In genomic region chr1:221712776-221713431, GRCh38 we compare ENCODE assay signal across 1 cellular context.
TF ChIP-seq lines count a peak whose summit lies in the region.

No MANE protein-coding gene starts in this region.

TF ChIP-seq in K562, 482 proteins besides CTCF, POLR2A, EP300 and RAD21 (continued from another document):
- 0 out of 2 replicates have a peak, but pooled peaks have one; percentile 50 for TF ChIP-seq PATZ1 (CRISPR knock-in tag; IDR thresholded peaks at IDR 0.05; ENCODE audit: borderline replicate concordance)
- TF ChIP-seq, protein P1, sequence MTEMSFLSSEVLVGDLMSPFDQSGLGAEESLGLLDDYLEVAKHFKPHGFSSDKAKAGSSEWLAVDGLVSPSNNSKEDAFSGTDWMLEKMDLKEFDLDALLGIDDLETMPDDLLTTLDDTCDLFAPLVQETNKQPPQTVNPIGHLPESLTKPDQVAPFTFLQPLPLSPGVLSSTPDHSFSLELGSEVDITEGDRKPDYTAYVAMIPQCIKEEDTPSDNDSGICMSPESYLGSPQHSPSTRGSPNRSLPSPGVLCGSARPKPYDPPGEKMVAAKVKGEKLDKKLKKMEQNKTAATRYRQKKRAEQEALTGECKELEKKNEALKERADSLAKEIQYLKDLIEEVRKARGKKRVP (CRISPR knock-in tag; IDR thresholded peaks at IDR 0.05) = peak; percentile 77
- TF ChIP-seq, protein P2, sequence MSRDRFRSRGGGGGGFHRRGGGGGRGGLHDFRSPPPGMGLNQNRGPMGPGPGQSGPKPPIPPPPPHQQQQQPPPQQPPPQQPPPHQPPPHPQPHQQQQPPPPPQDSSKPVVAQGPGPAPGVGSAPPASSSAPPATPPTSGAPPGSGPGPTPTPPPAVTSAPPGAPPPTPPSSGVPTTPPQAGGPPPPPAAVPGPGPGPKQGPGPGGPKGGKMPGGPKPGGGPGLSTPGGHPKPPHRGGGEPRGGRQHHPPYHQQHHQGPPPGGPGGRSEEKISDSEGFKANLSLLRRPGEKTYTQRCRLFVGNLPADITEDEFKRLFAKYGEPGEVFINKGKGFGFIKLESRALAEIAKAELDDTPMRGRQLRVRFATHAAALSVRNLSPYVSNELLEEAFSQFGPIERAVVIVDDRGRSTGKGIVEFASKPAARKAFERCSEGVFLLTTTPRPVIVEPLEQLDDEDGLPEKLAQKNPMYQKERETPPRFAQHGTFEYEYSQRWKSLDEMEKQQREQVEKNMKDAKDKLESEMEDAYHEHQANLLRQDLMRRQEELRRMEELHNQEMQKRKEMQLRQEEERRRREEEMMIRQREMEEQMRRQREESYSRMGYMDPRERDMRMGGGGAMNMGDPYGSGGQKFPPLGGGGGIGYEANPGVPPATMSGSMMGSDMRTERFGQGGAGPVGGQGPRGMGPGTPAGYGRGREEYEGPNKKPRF (IDR thresholded peaks at IDR 0.05; ENCODE audit: low read depth, low read length) = no peak
- peak; percentile 59; the same call in 1 of the 2 replicates for TF ChIP-seq ZNF76 (CRISPR knock-in tag; IDR thresholded peaks at IDR 0.05; ENCODE audit: borderline replicate concordance)
- no peak for TF ChIP-seq SMC3 (conservative IDR thresholded peaks at IDR 0.05; ENCODE audit: insufficient read depth, low read depth, low read length)
- TF ChIP-seq ZNF644 (tag; IDR thresholded peaks at IDR 0.05; ENCODE audit: low read depth) = 0 out of 2 replicates have a peak, but pooled peaks have one; percentile 25
- no peak for TF ChIP-seq ZNF766 (CRISPR knock-in tag; conservative IDR thresholded peaks at IDR 0.05)
- no peak for TF ChIP-seq NCOR1 (IDR thresholded peaks at IDR 0.05)
- TF ChIP-seq ZFPM2 (CRISPR knock-in tag; IDR thresholded peaks at IDR 0.05) = no peak
- no peak for TF ChIP-seq TAF7 (tag; IDR thresholded peaks at IDR 0.05)
- TF ChIP-seq E2F3 (CRISPR knock-in tag; IDR thresholded peaks at IDR 0.05) = 0 out of 2 replicates have a peak, but pooled peaks have one; percentile 11
- TF ChIP-seq, protein P3, sequence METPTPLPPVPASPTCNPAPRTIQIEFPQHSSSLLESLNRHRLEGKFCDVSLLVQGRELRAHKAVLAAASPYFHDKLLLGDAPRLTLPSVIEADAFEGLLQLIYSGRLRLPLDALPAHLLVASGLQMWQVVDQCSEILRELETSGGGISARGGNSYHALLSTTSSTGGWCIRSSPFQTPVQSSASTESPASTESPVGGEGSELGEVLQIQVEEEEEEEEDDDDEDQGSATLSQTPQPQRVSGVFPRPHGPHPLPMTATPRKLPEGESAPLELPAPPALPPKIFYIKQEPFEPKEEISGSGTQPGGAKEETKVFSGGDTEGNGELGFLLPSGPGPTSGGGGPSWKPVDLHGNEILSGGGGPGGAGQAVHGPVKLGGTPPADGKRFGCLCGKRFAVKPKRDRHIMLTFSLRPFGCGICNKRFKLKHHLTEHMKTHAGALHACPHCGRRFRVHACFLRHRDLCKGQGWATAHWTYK (CRISPR knock-in tag; IDR thresholded peaks at IDR 0.05) = peak; percentile 91
- peak; percentile 69; the same call in 1 of the 2 replicates for TF ChIP-seq GTF2A2 (tag; IDR thresholded peaks at IDR 0.05)
- TF ChIP-seq MXI1 (IDR thresholded peaks at IDR 0.05; ENCODE audit: low read depth, low read length) = no peak
- peak in 1 of 2 experiments; percentile 62; a peak in 2 of 4 replicates for TF ChIP-seq MAZ (CRISPR knock-in tag; conservative IDR thresholded peaks at IDR 0.05 in 1 of 2, IDR thresholded peaks at IDR 0.05 in 1 of 2)
- TF ChIP-seq ZEB2 (IDR thresholded peaks at IDR 0.05) = no peak
- 0 out of 2 replicates have a peak, but pooled peaks have one; percentile 12 for TF ChIP-seq ZBTB40 (IDR thresholded peaks at IDR 0.05)
- TF ChIP-seq ZBTB40 (CRISPR knock-in tag; IDR thresholded peaks at IDR 0.05) = no peak
- TF ChIP-seq NFE2 (IDR thresholded peaks at IDR 0.05; ENCODE audit: low read depth) = no peak
- no peak for TF ChIP-seq ZNF449 (CRISPR knock-in tag; IDR thresholded peaks at IDR 0.05)
- peak; percentile 81; the same call in 1 of the 2 replicates for TF ChIP-seq NR4A1 (CRISPR knock-in tag; IDR thresholded peaks at IDR 0.05)
- TF ChIP-seq NR4A1 (tag; IDR thresholded peaks at IDR 0.05) = no peak
- TF ChIP-seq, protein P4, sequence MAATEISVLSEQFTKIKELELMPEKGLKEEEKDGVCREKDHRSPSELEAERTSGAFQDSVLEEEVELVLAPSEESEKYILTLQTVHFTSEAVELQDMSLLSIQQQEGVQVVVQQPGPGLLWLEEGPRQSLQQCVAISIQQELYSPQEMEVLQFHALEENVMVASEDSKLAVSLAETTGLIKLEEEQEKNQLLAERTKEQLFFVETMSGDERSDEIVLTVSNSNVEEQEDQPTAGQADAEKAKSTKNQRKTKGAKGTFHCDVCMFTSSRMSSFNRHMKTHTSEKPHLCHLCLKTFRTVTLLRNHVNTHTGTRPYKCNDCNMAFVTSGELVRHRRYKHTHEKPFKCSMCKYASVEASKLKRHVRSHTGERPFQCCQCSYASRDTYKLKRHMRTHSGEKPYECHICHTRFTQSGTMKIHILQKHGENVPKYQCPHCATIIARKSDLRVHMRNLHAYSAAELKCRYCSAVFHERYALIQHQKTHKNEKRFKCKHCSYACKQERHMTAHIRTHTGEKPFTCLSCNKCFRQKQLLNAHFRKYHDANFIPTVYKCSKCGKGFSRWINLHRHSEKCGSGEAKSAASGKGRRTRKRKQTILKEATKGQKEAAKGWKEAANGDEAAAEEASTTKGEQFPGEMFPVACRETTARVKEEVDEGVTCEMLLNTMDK (IDR thresholded peaks at IDR 0.05; ENCODE audit: borderline replicate concordance, insufficient read depth, low read depth, low read length, poor library complexity, severe bottlenecking) = no peak
- TF ChIP-seq STAG1 (CRISPR knock-in tag; IDR thresholded peaks at IDR 0.05; ENCODE audit: borderline replicate concordance) = no peak
- TF ChIP-seq PML (IDR thresholded peaks at IDR 0.05; ENCODE audit: low read length) = 0 out of 2 replicates have a peak, but pooled peaks have one; percentile 9
- TF ChIP-seq ZBTB1 (CRISPR knock-in tag; IDR thresholded peaks at IDR 0.05; ENCODE audit: borderline replicate concordance, low read depth) = no peak
- no peak for TF ChIP-seq HMG20B (CRISPR knock-in tag; IDR thresholded peaks at IDR 0.05)
- TF ChIP-seq SRF (CRISPR knock-in tag; IDR thresholded peaks at IDR 0.05) = no peak
- TF ChIP-seq RBBP5 (IDR thresholded peaks at IDR 0.05; ENCODE audit: borderline replicate concordance, insufficient read depth, low read length, poor library complexity, severe bottlenecking) = no peak
- no peak for TF ChIP-seq RUNX1 (IDR thresholded peaks at IDR 0.05; ENCODE audit: low read depth)
- 0 out of 2 replicates have a peak, but pooled peaks have one; percentile 16 for TF ChIP-seq ZNF717 (CRISPR knock-in tag; IDR thresholded peaks at IDR 0.05)
- no peak for TF ChIP-seq ZKSCAN3 (CRISPR knock-in tag; IDR thresholded peaks at IDR 0.05)
- peak; percentile 48; the same call in 1 of the 2 replicates for TF ChIP-seq ZNF79 (CRISPR knock-in tag; IDR thresholded peaks at IDR 0.05; ENCODE audit: low read depth)
- TF ChIP-seq ZFP1 (CRISPR knock-in tag; IDR thresholded peaks at IDR 0.05) = no peak
- no peak for TF ChIP-seq KHSRP (IDR thresholded peaks at IDR 0.05)
- TF ChIP-seq ZNF699 (CRISPR knock-in tag; IDR thresholded peaks at IDR 0.05; ENCODE audit: insufficient replicate concordance) = peak; percentile 9
- TF ChIP-seq, protein P5, sequence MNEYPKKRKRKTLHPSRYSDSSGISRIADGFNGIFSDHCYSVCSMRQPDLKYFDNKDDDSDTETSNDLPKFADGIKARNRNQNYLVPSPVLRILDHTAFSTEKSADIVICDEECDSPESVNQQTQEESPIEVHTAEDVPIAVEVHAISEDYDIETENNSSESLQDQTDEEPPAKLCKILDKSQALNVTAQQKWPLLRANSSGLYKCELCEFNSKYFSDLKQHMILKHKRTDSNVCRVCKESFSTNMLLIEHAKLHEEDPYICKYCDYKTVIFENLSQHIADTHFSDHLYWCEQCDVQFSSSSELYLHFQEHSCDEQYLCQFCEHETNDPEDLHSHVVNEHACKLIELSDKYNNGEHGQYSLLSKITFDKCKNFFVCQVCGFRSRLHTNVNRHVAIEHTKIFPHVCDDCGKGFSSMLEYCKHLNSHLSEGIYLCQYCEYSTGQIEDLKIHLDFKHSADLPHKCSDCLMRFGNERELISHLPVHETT (CRISPR knock-in tag; conservative IDR thresholded peaks at IDR 0.05 in 1 of 2, IDR thresholded peaks at IDR 0.05 in 1 of 2) = peak in 1 of 2 experiments; percentile 10; a peak in 1 of 4 replicates
- 0 out of 2 replicates have a peak, but pooled peaks have one; percentile 72 for TF ChIP-seq ERF (CRISPR knock-in tag; IDR thresholded peaks at IDR 0.05)
- TF ChIP-seq U2AF1 (optimal IDR thresholded peaks at IDR 0.05; ENCODE audit: low read depth, low read length) = no peak
- no peak for TF ChIP-seq RBM25 (IDR thresholded peaks at IDR 0.05; ENCODE audit: low read depth, low read length, severe bottlenecking)
- no peak for TF ChIP-seq POLR2AphosphoS5 (IDR thresholded peaks at IDR 0.05; ENCODE audit: control insufficient read depth, insufficient read depth, low read depth, low read length)
- TF ChIP-seq CBX2 (IDR thresholded peaks at IDR 0.05; ENCODE audit: insufficient read depth, low read length, poor library complexity, severe bottlenecking) = no peak
